In the genomic region with DNA sequence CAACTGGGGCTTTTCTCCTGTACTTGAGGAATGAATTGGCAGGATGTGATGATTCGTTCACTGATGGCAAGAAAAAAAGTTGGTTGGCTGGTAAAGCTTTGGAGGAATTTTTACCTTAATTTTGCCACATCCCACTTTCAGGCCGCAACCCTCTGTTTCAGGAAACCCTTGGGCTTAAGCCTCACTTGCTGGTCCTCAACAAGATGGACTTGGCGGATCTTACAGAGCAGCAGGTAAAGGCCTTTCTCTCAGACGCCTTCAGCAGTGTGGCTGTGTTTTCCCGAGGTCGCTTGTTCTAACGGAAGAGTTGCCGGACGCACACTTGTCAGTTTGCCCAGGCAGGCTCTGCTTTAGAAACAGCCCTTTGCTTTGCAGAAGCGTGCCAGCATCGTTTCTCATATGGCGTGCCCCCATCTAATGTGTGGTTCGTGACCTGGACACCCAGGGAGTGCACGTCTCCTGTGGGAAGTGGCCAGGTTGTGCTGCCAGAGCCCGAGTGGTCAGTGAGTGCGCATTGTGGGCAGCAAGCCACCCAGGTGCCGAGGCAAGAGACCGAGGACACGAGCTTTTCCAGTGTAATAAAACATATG, we compare ENCODE assay signal across 1 cellular context.
TF ChIP-seq lines count a peak whose summit lies in the region.

No MANE protein-coding gene starts in this region.

TF ChIP-seq in GM12878, 131 proteins besides CTCF, POLR2A, EP300 and RAD21:
- TF ChIP-seq CREB1 (IDR thresholded peaks at IDR 0.05; ENCODE audit: low read depth) (no peak), STAT3 (IDR thresholded peaks at IDR 0.05; ENCODE audit: low read depth, low read length) (no peak), NRF1 (conservative IDR thresholded peaks at IDR 0.05; ENCODE audit: low read depth, low read length) (no peak), BRCA1 (IDR thresholded peaks at IDR 0.05; ENCODE audit: low read depth, low read length) (no peak), IKZF2 (IDR thresholded peaks at IDR 0.05) (no peak), BHLHE40 (IDR thresholded peaks at IDR 0.05; ENCODE audit: borderline replicate concordance in 1 of 2, low read depth in 2 of 2, low read length in 1 of 2) (no peak), EZH2 (IDR thresholded peaks at IDR 0.05; ENCODE audit: borderline replicate concordance, control insufficient read depth, low read depth, low read length) (no peak), RCOR1 (conservative IDR thresholded peaks at IDR 0.05; ENCODE audit: low read depth, low read length) (no peak)
- TF ChIP-seq, protein P1, sequence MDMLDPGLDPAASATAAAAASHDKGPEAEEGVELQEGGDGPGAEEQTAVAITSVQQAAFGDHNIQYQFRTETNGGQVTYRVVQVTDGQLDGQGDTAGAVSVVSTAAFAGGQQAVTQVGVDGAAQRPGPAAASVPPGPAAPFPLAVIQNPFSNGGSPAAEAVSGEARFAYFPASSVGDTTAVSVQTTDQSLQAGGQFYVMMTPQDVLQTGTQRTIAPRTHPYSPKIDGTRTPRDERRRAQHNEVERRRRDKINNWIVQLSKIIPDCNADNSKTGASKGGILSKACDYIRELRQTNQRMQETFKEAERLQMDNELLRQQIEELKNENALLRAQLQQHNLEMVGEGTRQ (IDR thresholded peaks at IDR 0.05; ENCODE audit: borderline replicate concordance, low read depth, low read length), result no peak
- TF ChIP-seq, protein P2, sequence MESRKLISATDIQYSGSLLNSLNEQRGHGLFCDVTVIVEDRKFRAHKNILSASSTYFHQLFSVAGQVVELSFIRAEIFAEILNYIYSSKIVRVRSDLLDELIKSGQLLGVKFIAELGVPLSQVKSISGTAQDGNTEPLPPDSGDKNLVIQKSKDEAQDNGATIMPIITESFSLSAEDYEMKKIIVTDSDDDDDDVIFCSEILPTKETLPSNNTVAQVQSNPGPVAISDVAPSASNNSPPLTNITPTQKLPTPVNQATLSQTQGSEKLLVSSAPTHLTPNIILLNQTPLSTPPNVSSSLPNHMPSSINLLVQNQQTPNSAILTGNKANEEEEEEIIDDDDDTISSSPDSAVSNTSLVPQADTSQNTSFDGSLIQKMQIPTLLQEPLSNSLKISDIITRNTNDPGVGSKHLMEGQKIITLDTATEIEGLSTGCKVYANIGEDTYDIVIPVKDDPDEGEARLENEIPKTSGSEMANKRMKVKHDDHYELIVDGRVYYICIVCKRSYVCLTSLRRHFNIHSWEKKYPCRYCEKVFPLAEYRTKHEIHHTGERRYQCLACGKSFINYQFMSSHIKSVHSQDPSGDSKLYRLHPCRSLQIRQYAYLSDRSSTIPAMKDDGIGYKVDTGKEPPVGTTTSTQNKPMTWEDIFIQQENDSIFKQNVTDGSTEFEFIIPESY (IDR thresholded peaks at IDR 0.05), result no peak
- TF ChIP-seq, protein P3, sequence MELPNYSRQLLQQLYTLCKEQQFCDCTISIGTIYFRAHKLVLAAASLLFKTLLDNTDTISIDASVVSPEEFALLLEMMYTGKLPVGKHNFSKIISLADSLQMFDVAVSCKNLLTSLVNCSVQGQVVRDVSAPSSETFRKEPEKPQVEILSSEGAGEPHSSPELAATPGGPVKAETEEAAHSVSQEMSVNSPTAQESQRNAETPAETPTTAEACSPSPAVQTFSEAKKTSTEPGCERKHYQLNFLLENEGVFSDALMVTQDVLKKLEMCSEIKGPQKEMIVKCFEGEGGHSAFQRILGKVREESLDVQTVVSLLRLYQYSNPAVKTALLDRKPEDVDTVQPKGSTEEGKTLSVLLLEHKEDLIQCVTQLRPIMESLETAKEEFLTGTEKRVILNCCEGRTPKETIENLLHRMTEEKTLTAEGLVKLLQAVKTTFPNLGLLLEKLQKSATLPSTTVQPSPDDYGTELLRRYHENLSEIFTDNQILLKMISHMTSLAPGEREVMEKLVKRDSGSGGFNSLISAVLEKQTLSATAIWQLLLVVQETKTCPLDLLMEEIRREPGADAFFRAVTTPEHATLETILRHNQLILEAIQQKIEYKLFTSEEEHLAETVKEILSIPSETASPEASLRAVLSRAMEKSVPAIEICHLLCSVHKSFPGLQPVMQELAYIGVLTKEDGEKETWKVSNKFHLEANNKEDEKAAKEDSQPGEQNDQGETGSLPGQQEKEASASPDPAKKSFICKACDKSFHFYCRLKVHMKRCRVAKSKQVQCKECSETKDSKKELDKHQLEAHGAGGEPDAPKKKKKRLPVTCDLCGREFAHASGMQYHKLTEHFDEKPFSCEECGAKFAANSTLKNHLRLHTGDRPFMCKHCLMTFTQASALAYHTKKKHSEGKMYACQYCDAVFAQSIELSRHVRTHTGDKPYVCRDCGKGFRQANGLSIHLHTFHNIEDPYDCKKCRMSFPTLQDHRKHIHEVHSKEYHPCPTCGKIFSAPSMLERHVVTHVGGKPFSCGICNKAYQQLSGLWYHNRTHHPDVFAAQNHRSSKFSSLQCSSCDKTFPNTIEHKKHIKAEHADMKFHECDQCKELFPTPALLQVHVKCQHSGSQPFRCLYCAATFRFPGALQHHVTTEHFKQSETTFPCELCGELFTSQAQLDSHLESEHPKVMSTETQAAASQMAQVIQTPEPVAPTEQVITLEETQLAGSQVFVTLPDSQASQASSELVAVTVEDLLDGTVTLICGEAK (IDR thresholded peaks at IDR 0.05; ENCODE audit: borderline replicate concordance), result no peak
- TF ChIP-seq, protein P4, sequence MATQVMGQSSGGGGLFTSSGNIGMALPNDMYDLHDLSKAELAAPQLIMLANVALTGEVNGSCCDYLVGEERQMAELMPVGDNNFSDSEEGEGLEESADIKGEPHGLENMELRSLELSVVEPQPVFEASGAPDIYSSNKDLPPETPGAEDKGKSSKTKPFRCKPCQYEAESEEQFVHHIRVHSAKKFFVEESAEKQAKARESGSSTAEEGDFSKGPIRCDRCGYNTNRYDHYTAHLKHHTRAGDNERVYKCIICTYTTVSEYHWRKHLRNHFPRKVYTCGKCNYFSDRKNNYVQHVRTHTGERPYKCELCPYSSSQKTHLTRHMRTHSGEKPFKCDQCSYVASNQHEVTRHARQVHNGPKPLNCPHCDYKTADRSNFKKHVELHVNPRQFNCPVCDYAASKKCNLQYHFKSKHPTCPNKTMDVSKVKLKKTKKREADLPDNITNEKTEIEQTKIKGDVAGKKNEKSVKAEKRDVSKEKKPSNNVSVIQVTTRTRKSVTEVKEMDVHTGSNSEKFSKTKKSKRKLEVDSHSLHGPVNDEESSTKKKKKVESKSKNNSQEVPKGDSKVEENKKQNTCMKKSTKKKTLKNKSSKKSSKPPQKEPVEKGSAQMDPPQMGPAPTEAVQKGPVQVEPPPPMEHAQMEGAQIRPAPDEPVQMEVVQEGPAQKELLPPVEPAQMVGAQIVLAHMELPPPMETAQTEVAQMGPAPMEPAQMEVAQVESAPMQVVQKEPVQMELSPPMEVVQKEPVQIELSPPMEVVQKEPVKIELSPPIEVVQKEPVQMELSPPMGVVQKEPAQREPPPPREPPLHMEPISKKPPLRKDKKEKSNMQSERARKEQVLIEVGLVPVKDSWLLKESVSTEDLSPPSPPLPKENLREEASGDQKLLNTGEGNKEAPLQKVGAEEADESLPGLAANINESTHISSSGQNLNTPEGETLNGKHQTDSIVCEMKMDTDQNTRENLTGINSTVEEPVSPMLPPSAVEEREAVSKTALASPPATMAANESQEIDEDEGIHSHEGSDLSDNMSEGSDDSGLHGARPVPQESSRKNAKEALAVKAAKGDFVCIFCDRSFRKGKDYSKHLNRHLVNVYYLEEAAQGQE (IDR thresholded peaks at IDR 0.05; ENCODE audit: low read depth, low read length), result no peak
- TF ChIP-seq, protein P5, sequence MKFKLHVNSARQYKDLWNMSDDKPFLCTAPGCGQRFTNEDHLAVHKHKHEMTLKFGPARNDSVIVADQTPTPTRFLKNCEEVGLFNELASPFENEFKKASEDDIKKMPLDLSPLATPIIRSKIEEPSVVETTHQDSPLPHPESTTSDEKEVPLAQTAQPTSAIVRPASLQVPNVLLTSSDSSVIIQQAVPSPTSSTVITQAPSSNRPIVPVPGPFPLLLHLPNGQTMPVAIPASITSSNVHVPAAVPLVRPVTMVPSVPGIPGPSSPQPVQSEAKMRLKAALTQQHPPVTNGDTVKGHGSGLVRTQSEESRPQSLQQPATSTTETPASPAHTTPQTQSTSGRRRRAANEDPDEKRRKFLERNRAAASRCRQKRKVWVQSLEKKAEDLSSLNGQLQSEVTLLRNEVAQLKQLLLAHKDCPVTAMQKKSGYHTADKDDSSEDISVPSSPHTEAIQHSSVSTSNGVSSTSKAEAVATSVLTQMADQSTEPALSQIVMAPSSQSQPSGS (IDR thresholded peaks at IDR 0.05; ENCODE audit: low read length), result no peak
- TF ChIP-seq, protein P6, sequence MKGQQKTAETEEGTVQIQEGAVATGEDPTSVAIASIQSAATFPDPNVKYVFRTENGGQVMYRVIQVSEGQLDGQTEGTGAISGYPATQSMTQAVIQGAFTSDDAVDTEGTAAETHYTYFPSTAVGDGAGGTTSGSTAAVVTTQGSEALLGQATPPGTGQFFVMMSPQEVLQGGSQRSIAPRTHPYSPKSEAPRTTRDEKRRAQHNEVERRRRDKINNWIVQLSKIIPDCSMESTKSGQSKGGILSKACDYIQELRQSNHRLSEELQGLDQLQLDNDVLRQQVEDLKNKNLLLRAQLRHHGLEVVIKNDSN (IDR thresholded peaks at IDR 0.05; ENCODE audit: borderline replicate concordance, extremely low read length, insufficient read depth, low read depth, low read length), result no peak
- TF ChIP-seq, protein P7, sequence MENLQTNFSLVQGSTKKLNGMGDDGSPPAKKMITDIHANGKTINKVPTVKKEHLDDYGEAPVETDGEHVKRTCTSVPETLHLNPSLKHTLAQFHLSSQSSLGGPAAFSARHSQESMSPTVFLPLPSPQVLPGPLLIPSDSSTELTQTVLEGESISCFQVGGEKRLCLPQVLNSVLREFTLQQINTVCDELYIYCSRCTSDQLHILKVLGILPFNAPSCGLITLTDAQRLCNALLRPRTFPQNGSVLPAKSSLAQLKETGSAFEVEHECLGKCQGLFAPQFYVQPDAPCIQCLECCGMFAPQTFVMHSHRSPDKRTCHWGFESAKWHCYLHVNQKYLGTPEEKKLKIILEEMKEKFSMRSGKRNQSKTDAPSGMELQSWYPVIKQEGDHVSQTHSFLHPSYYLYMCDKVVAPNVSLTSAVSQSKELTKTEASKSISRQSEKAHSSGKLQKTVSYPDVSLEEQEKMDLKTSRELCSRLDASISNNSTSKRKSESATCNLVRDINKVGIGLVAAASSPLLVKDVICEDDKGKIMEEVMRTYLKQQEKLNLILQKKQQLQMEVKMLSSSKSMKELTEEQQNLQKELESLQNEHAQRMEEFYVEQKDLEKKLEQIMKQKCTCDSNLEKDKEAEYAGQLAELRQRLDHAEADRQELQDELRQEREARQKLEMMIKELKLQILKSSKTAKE (IDR thresholded peaks at IDR 0.05; ENCODE audit: low read depth, poor library complexity, severe bottlenecking), result no peak
